Comparison of ENCODE assay signal across 8 cellular contexts in the genomic region with DNA sequence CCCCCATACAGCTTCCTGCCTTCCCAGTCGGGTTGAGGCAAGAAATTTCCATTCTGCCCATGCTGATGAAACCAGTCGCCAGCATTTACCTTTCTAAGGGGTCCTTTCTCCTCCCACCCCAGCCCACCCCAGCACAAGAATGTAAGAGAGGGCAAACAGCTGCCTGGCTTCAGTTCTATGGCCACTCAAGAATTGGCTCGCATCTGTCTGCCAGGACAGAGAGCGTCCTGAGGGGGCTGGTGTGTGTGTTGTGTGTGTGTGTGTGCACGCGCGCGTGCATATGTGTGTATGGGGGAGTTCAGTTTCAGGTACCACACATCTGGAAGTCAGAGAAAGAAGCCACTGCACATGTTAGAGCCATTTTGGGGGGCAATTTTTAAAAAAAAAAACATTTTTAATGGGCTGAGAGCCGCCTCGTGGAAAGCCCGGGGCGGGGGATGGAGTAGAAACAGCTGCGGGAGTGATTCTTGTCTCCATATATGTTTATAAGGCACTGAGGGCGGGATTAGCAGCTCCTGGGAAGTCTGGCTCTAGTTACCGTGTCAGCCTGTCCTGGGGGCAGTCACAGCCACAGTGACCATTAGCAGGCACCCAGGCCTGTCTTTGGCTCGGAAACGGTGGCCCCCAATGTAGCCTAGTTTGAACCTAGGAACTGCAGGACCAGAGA. TPM values are rescaled to one million over a fixed set of nuclear protein-coding genes. Genes with fewer than 3 reads are reported as not detected.
DNase-seq lines count a peak whose midpoint lies in the region; ATAC-seq and TF ChIP-seq lines count a peak whose summit lies in the region.

A gene (plus strand): TSS at position 561 of the 667 bp plus-strand sequence. CDS start 2,124 bp downstream, outside the sequence.

- no peaks in the 10 kb centered on the region for H3K27me3 ChIP-seq in AG04450 (ENCODE audit: control insufficient read depth, insufficient read depth, low read length)
- H3K27me3 ChIP-seq in HUES48 (ENCODE audit: control insufficient read depth, insufficient read depth, low read length) = peaks cover 71% of the 10 kb centered on the region

- no peaks in the 10 kb centered on the region for H3K36me3 ChIP-seq in HUES48 (ENCODE audit: control insufficient read depth, insufficient read depth, low read length)

- H3K4me1 ChIP-seq in HUES48 (ENCODE audit: control insufficient read depth, insufficient read depth, low read length) = peaks cover 42% of the 10 kb centered on the region

- CTCF ChIA-PET in AG04450 (lab: Charles Lee) = interaction anchor here (0.5 to 1.2 kb wide), 4 partner anchors 25 to 511 kb away, joined by 3 to 4 read pairs (median 3); no protein-coding TSS in a partner anchor

- intact Hi-C loops in dendritic cell treated with granulocyte-macrophage colony-stimulating factor and Interleukin-4, amounts not matched to agents 40 ng/mL and 50 ng/mL, for 4 days (cut with micrococcal nuclease) = no loop called here

- no peak within 1 kb of the TSS for H3K27ac Mint-ChIP-seq in dendritic cell treated with granulocyte-macrophage colony-stimulating factor and Interleukin-4, amounts not matched to agents 40 ng/mL and 50 ng/mL, for 4 days
- peak within 1 kb of the TSS; percentile 15 to 64 (median 32) for H3K27ac Mint-ChIP-seq in nephron

- H3K9me3 Mint-ChIP-seq in dendritic cell treated with granulocyte-macrophage colony-stimulating factor and Interleukin-4, amounts not matched to agents 40 ng/mL and 50 ng/mL, for 4 days = no peaks in the 10 kb centered on the region
- H3K9me3 Mint-ChIP-seq in nephron = no peaks in the 10 kb centered on the region

- H3K4me1 Mint-ChIP-seq in dendritic cell treated with granulocyte-macrophage colony-stimulating factor and Interleukin-4, amounts not matched to agents 40 ng/mL and 50 ng/mL, for 4 days (ENCODE audit: low read depth) = peaks cover 81% of the 10 kb centered on the region
- peaks cover 48% of the 10 kb centered on the region for H3K4me1 Mint-ChIP-seq in nephron

- ATAC-seq in GM21529 (IDR thresholded peaks at IDR 0.05; ENCODE audit: unreplicated experiment) (no peak), HG03439 (IDR thresholded peaks at IDR 0.05; ENCODE audit: unreplicated experiment) (no peak), GM21786 (IDR thresholded peaks at IDR 0.05; ENCODE audit: unreplicated experiment) (no peak)

- TF ChIP-seq CTCF in AG04450 (IDR thresholded peaks at IDR 0.05; ENCODE audit: low read depth, low read length) = no peak
- no peak for TF ChIP-seq CTCF in nephron (IDR thresholded peaks at IDR 0.05; ENCODE audit: unreplicated experiment in 3 of 3)

- DNase-seq in AG04450 (ENCODE audit: low read depth, low spot score) (no peak), KG1 (lab: John Stamatoyannopoulos, UW) (no peak)

- no peak within 1 kb of the TSS for H3K9ac ChIP-seq in HUES48 (ENCODE audit: low read depth, low read length)

- H3K4me3 Mint-ChIP-seq in dendritic cell treated with granulocyte-macrophage colony-stimulating factor and Interleukin-4, amounts not matched to agents 40 ng/mL and 50 ng/mL, for 4 days = peak within 1 kb of the TSS; percentile 65
- H3K4me3 Mint-ChIP-seq in nephron = peak within 1 kb of the TSS; percentile 83 to 86 (median 85)

- POLR2A ChIA-PET in AG04450 (lab: Yijun Ruan, JAX) = interaction anchor here (0.5 to 0.7 kb wide), 3 partner anchors 17 to 988 kb away, joined by 4 read pairs; no protein-coding TSS in a partner anchor

- H3K4me3 ChIP-seq in AG04450 (ENCODE audit: low read depth, low read length) = peak within 1 kb of the TSS; percentile 36
- H3K4me3 ChIP-seq in HUES48 (ENCODE audit: low read depth, low read length) = peak within 1 kb of the TSS; percentile 49

- no peaks in the 10 kb centered on the region for H3K9me3 ChIP-seq in AG04450 (ENCODE audit: control insufficient read depth, insufficient read depth, low read length)
- H3K9me3 ChIP-seq in HUES48 (ENCODE audit: control insufficient read depth, insufficient read depth, low read length) = no peaks in the 10 kb centered on the region

- H3K36me3 Mint-ChIP-seq in dendritic cell treated with granulocyte-macrophage colony-stimulating factor and Interleukin-4, amounts not matched to agents 40 ng/mL and 50 ng/mL, for 4 days (ENCODE audit: low read depth) = peaks cover 94% of the 10 kb centered on the region
- peaks cover 4% of the 10 kb centered on the region for H3K36me3 Mint-ChIP-seq in nephron (ENCODE audit: low read depth)

- H3K27ac ChIP-seq in AG04450 (ENCODE audit: low read depth, low read length) (no peak within 1 kb of the TSS), HUES48 (ENCODE audit: low read depth, low read length) (no peak within 1 kb of the TSS)

- peaks cover 32% of the 10 kb centered on the region for H3K27me3 Mint-ChIP-seq in dendritic cell treated with granulocyte-macrophage colony-stimulating factor and Interleukin-4, amounts not matched to agents 40 ng/mL and 50 ng/mL, for 4 days
- H3K27me3 Mint-ChIP-seq in nephron (ENCODE audit: low read depth) = peaks cover 58% of the 10 kb centered on the region

RNA-seq across cellular contexts. Expression of the gene that starts here (rescaled TPM):
- 22.2 and 25.2 TPM in 2 replicates for polyA plus RNA-seq in AG04450 (2011; rRNA removed)
- 24.5 and 31.0 TPM in 2 replicates for polyA minus RNA-seq in AG04450 (2011; rRNA and poly(A)+ RNA removed)
